Comparison of ENCODE assay signal across 8 cellular contexts in the genomic region with DNA sequence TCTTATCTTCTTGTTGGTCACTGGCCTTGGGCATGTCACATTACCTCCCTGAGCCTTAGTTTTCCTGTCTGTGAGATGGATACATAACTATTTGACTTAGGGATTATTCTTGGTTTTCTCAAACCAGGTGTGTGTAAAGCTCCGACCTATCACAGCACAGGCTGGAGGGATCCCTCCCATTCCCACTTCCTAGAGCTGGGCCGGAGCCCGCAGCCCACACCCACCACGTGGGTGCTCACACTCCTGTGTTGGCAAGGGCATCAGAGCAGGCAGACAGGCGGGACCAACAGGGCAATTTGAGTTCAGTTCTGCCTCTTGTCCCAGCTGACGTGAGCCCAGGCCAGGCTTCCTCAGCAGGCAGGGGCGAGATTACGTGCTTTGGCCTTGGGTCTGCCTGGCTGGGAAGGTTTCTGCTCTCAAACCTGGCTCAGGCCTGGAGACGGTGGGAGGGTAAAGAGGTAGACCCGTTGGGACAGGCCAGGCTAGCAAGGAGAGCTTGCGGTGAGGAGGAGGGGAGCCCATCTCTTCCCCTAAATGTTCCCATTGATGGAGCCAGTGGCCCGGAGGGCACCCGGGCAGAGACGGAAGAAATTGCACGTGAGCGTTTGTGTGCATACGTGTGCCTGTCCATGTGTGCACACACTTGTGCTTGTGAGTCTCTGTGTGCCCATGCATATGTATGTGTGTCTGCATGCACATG. TPM values are rescaled to one million over a fixed set of nuclear protein-coding genes. Genes with fewer than 3 reads are reported as not detected.
A peak's percentile ranks its signal among the peaks of the same experiment; 100 is the strongest.
DNase-seq lines count a peak whose midpoint lies in the region; ATAC-seq and TF ChIP-seq lines count a peak whose summit lies in the region.

No MANE protein-coding gene starts in this region.

- H3K36me3 Mint-ChIP-seq in activated CD8-positive, alpha-beta T cell treated with anti-CD3 and anti-CD28 coated beads, Interleukin-2, amount 10 ng/mL, durations not matched to agents 7 days and 5 days (ENCODE audit: low read depth): no peaks in the 10 kb centered on the region

- H3K36me3 ChIP-seq in heart left ventricle (no peaks in the 10 kb centered on the region), right lobe of liver (no peaks in the 10 kb centered on the region), GM23248 (ENCODE audit: low read depth) (no peaks in the 10 kb centered on the region)

- no peaks in the 10 kb centered on the region for H3K9me2 ChIP-seq in GM23248 (ENCODE audit: insufficient read depth)

- H3F3A ChIP-seq in GM23248 (ENCODE audit: insufficient read depth): no peaks in the 10 kb centered on the region

- peak overlapping the region; percentile 86 for H3K27ac Mint-ChIP-seq in activated CD8-positive, alpha-beta T cell treated with anti-CD3 and anti-CD28 coated beads, Interleukin-2, amount 10 ng/mL, durations not matched to agents 7 days and 5 days

- peaks cover 41% of the 10 kb centered on the region for H3K4me1 Mint-ChIP-seq in activated CD8-positive, alpha-beta T cell treated with anti-CD3 and anti-CD28 coated beads, Interleukin-2, amount 10 ng/mL, durations not matched to agents 7 days and 5 days (ENCODE audit: low read depth)

- peak overlapping the region; percentile 79 for H3K4me3 Mint-ChIP-seq in activated CD8-positive, alpha-beta T cell treated with anti-CD3 and anti-CD28 coated beads, Interleukin-2, amount 10 ng/mL, durations not matched to agents 7 days and 5 days

- no peak overlapping the region for H3K4me2 ChIP-seq in GM23248 (ENCODE audit: unreplicated experiment)

- H3K4me3 ChIP-seq in heart left ventricle (peak overlapping the region in 5 of 12 donors; percentile 51 to 71 (median 60)), right lobe of liver (peak overlapping the region in 1 of 3 donors; percentile 85), GM23248 (no peak overlapping the region)

- TF ChIP-seq POLR2A in heart left ventricle (IDR thresholded peaks at IDR 0.05): no peak
- no peak for TF ChIP-seq POLR2A in right lobe of liver (IDR thresholded peaks at IDR 0.05)

- ATAC-seq in heart left ventricle: peak in 1 of 4 donors; percentile 3
- no peak for ATAC-seq in Right ventricle myocardium superior (ENCODE audit: poor library complexity)
- no peak for ATAC-seq in activated CD8-positive, alpha-beta T cell treated with anti-CD3 and anti-CD28 coated beads, Interleukin-2, amount 10 ng/mL, durations not matched to agents 7 days and 5 days
- peak; percentile 21 to 52 (median 30) for ATAC-seq in right lobe of liver

- no peaks in the 10 kb centered on the region for H3K79me2 ChIP-seq in GM23248 (ENCODE audit: insufficient read depth)

- no peak for TF ChIP-seq CTCF in heart left ventricle (IDR thresholded peaks at IDR 0.05)
- TF ChIP-seq CTCF in right lobe of liver (IDR thresholded peaks at IDR 0.05): no peak

- CTCF ChIA-PET in activated CD8-positive, alpha-beta T cell treated with anti-CD3 and anti-CD28 coated beads, Interleukin-2, amount 10 ng/mL, durations not matched to agents 7 days and 5 days (lab: Charles Lee): interaction anchor here (1.2 to 2.7 kb wide), 3 partner anchors 22 to 44 kb away, joined by 6 to 8 read pairs (median 7); no protein-coding TSS in a partner anchor

- no peak overlapping the region for H2AFZ ChIP-seq in GM23248

- POLR2A ChIA-PET in activated CD8-positive, alpha-beta T cell treated with anti-CD3 and anti-CD28 coated beads, Interleukin-2, amount 10 ng/mL, durations not matched to agents 7 days and 5 days (lab: Charles Lee): interaction anchor here (0.6 to 2.3 kb wide), 6 partner anchors 8 to 108 kb away, joined by 3 to 12 read pairs (median 3); partner anchors contain the start of gene ABLIM2

- H3K27me3 ChIP-seq in heart left ventricle (no peaks in the 10 kb centered on the region), right lobe of liver (no peaks in the 10 kb centered on the region), GM23248 (replicated peaks; ENCODE audit: insufficient read depth) (peaks cover 12% of the 10 kb centered on the region; the same call in 1 of the 2 replicates)

- H3K4me1 ChIP-seq in heart left ventricle (peaks cover 0 to 73% (median 51%) of the 10 kb centered on the region in 12 donors), right lobe of liver (peaks cover 0 to 37% (median 21%) of the 10 kb centered on the region in 4 donors), GM23248 (ENCODE audit: insufficient read depth) (peaks cover 8% of the 10 kb centered on the region; the same call in 1 of the 2 replicates)

- H3K27ac ChIP-seq in heart left ventricle: peak overlapping the region in 10 of 12 donors; percentile 24 to 95 (median 72)
- peak overlapping the region; percentile 90 to 94 (median 93) for H3K27ac ChIP-seq in right lobe of liver
- H3K27ac ChIP-seq in GM23248: no peak overlapping the region

- DNase-seq in heart left ventricle (no peak), Right ventricle myocardium superior (no peak), right lobe of liver (peak; percentile 80 to 84 (median 81)), ureter (ENCODE audit: low spot score) (peak; percentile 69), midbrain (lab: John Stamatoyannopoulos, UW) (no peak), GM23248 (no peak), NCI-H2081 (lab: John Stamatoyannopoulos, UW) (no peak)
- no peak for DNase-seq in activated CD8-positive, alpha-beta T cell treated with anti-CD3 and anti-CD28 coated beads, Interleukin-2, amount 10 ng/mL, durations not matched to agents 7 days and 5 days

- no peak overlapping the region for H3K9ac ChIP-seq in GM23248

- H3K9me3 Mint-ChIP-seq in activated CD8-positive, alpha-beta T cell treated with anti-CD3 and anti-CD28 coated beads, Interleukin-2, amount 10 ng/mL, durations not matched to agents 7 days and 5 days (ENCODE audit: insufficient read depth): no peaks in the 10 kb centered on the region

- intact Hi-C loops in heart left ventricle (cut with DNase I) (loop anchor here in 1 of 10 donors (10.0 kb wide), 1 partner anchor 394 kb away; no protein-coding TSS in a partner anchor), Right ventricle myocardium superior (cut with DNase I) (no loop called here), right lobe of liver (cut with DNase I) (no loop called here)

- 60 to 73% (median 68%) methylated on average over 16 to 17 of the region's 17 CpGs for WGBS in heart left ventricle, 4 donors
- 22% methylated on average over 10 of the region's 17 CpGs for WGBS in right lobe of liver (ENCODE audit: insufficient coverage, low coverage, low lambda C conversion rate, missing lambda C conversion rate)
- WGBS in GM23248 (ENCODE audit: low coverage in 1 of 2, low lambda C conversion rate in 2 of 2, missing lambda C conversion rate in 2 of 2), 2 experiments: 92 to 94% methylated on average over 17 of the region's 17 CpGs

- H3K27me3 Mint-ChIP-seq in activated CD8-positive, alpha-beta T cell treated with anti-CD3 and anti-CD28 coated beads, Interleukin-2, amount 10 ng/mL, durations not matched to agents 7 days and 5 days (ENCODE audit: low read depth): peaks cover 1% of the 10 kb centered on the region

- H3K9me3 ChIP-seq in heart left ventricle: no peaks in the 10 kb centered on the region
- H3K9me3 ChIP-seq in right lobe of liver: no peaks in the 10 kb centered on the region
- no peaks in the 10 kb centered on the region for H3K9me3 ChIP-seq in GM23248 (ENCODE audit: low read depth)

- in situ Hi-C loops in GM23248 (cut with MboI): no loop called here

- no peaks in the 10 kb centered on the region for H4K20me1 ChIP-seq in GM23248 (ENCODE audit: insufficient read depth)

RNA-seq across cellular contexts. Expression of gene SH3TC1, which starts 0.7 kb away (rescaled TPM):
- total RNA-seq in heart left ventricle: 10 to 100 TPM in 6 of 9 donors, 1 to 10 TPM in 3; 6.0 to 45.9 (median 11.5) TPM
- 1 to 10 TPM; 5.8 to 8.1 TPM for polyA plus RNA-seq in heart left ventricle
- total RNA-seq in Right ventricle myocardium superior: 8.2 TPM
- 1 to 10 TPM; 6.3 to 7.3 TPM for total RNA-seq in activated CD8-positive, alpha-beta T cell treated with anti-CD3 and anti-CD28 coated beads, Interleukin-2, amount 10 ng/mL, durations not matched to agents 7 days and 5 days
- 10 to 100 TPM; 13.2 to 48.0 (median 24.9) TPM for total RNA-seq in right lobe of liver
- total RNA-seq in ureter: 87.0 TPM
- total RNA-seq in GM23248 (2014; rRNA removed; shearing (Covaris generic)): 6.5 and 9.9 TPM in 2 replicates
- polyA plus RNA-seq in GM23248 (2016; fragmentation: Nextera tagmentation; extraction: Ambion mirVana): 0.57 and 2.3 TPM in 2 replicates

RNA-seq across cellular contexts. Expression of gene ABLIM2, which starts 39.7 kb away (rescaled TPM):
- total RNA-seq in heart left ventricle: 10 to 100 TPM; 14.3 to 25.8 (median 18.4) TPM
- 10 to 100 TPM; 11.1 to 27.9 TPM for polyA plus RNA-seq in heart left ventricle
- total RNA-seq in Right ventricle myocardium superior: 26.8 TPM
- under 1 TPM; 0.42 to 0.55 TPM for total RNA-seq in activated CD8-positive, alpha-beta T cell treated with anti-CD3 and anti-CD28 coated beads, Interleukin-2, amount 10 ng/mL, durations not matched to agents 7 days and 5 days
- 1 to 10 TPM in 5 of 6 experiments, under 1 TPM in 1; 0.93 to 3.5 (median 2.3) TPM for total RNA-seq in right lobe of liver
- total RNA-seq in ureter: 8.5 TPM
- not detected in 2 replicates for total RNA-seq in GM23248 (2014; rRNA removed; shearing (Covaris generic))
- not detected in 2 replicates for polyA plus RNA-seq in GM23248 (2016; fragmentation: Nextera tagmentation; extraction: Ambion mirVana)

Comparison
In these comparisons a context has a peak if more than half of its experiments do, and no peak if none do; other contexts are left out.
1. ATAC-seq: peak in right lobe of liver (4 of 4); none in Right ventricle myocardium superior (single experiment) and activated CD8-positive, alpha-beta T cell treated with anti-CD3 and anti-CD28 coated beads, Interleukin-2, amount 10 ng/mL, durations not matched to agents 7 days and 5 days (single experiment).
2. DNase-seq: peak in right lobe of liver (3 of 3) and ureter (single experiment); none in heart left ventricle (0 of 5), Right ventricle myocardium superior (single experiment), activated CD8-positive, alpha-beta T cell treated with anti-CD3 and anti-CD28 coated beads, Interleukin-2, amount 10 ng/mL, durations not matched to agents 7 days and 5 days (single experiment), midbrain (single experiment), GM23248 (single experiment) and NCI-H2081 (0 of 2).